9 cellular contexts compared by ENCODE assay signal in genomic region chr6:37783025-37783825, GRCh38. TPM values are rescaled to one million over a fixed set of nuclear protein-coding genes. Genes with fewer than 3 reads are reported as not detected.
DNase-seq lines count a peak whose midpoint lies in the region; ATAC-seq and TF ChIP-seq lines count a peak whose summit lies in the region.
"Had no signal": no experiment of that assay in that cellular context is flagged by ENCODE, and none has a peak within 500 bp of the region (broad histone marks: within the 10 kb centered on the region; RNA-seq: fewer than 3 reads in every experiment).

No MANE protein-coding gene starts in this region.

- no peak for TF ChIP-seq POLR2A in gastroesophageal sphincter (IDR thresholded peaks at IDR 0.05)

- no peak overlapping the region for H3K4ac ChIP-seq in neuronal stem cell (ENCODE audit: low read length)

- peak overlapping the region; percentile 4 for H2BK120ac ChIP-seq in neuronal stem cell (ENCODE audit: low read depth, low read length)

- H3K27me3 ChIP-seq in gastroesophageal sphincter (no peaks in the 10 kb centered on the region), neuronal stem cell (ENCODE audit: control insufficient read depth in 3 of 3, insufficient read depth in 3 of 3, low read depth in 1 of 3, low read length in 3 of 3) (peaks cover 0 to 9% (median 0%) of the 10 kb centered on the region in 3 experiments)
- H3K27me3 ChIP-seq: adrenal gland had no signal

- no peak overlapping the region for H3K14ac ChIP-seq in neuronal stem cell (ENCODE audit: low read length)

- H2BK12ac ChIP-seq in neuronal stem cell (ENCODE audit: low read length), result peak overlapping the region; percentile 53

- peak overlapping the region; percentile 95 for H2AFZ ChIP-seq in neuronal stem cell (ENCODE audit: low read length)

- H3K27ac ChIP-seq in gastroesophageal sphincter (peak overlapping the region in 2 of 4 donors; percentile 51 to 52), neuronal stem cell (replicated peaks; ENCODE audit: low read length) (no peak overlapping the region)

- ATAC-seq in gastroesophageal sphincter, result peak; percentile 27
- ATAC-seq in HG03025 (IDR thresholded peaks at IDR 0.05; ENCODE audit: low FRiP score, unreplicated experiment), result no peak

- H3K4me2 ChIP-seq in neuronal stem cell (ENCODE audit: insufficient read depth, low read length, poor library complexity, severe bottlenecking), result peak overlapping the region; percentile 34

- DNase-seq in stimulated activated CD4-positive, alpha-beta T cell treated with anti-CD3 and anti-CD28 coated beads, Interleukin-15, amount 100 ng/mL, for 24 hours, result peak; percentile 30
- no peak for DNase-seq in stimulated activated CD4-positive, alpha-beta T cell treated with anti-CD3 and anti-CD28 coated beads, Interleukin-4, amount 100 ng/mL, for 24 hours
- peak; percentile 71 for DNase-seq in activated CD8-positive, alpha-beta memory T cell treated with anti-CD3 and anti-CD28 coated beads, Interleukin-2, amount 50 U/mL, for 48 hours
- no peak for DNase-seq in neuronal stem cell (ENCODE audit: low spot score)
- no peak for DNase-seq in NCI-H2196 treated with DMSO at 0.1 percent for 48 hours (lab: John Stamatoyannopoulos, UW; ENCODE audit: unreplicated experiment)
- DNase-seq in NCI-H524 treated with DMSO at 0.1 percent for 48 hours (lab: John Stamatoyannopoulos, UW), result no peak

- no peak for TF ChIP-seq EP300 in gastroesophageal sphincter (IDR thresholded peaks at IDR 0.05)

- H2AK5ac ChIP-seq in neuronal stem cell (ENCODE audit: low read depth, low read length), result no peak overlapping the region

- H3K9ac ChIP-seq in neuronal stem cell (ENCODE audit: low read depth, low read length, poor library complexity), result no peak overlapping the region

- H3K9me3 ChIP-seq in gastroesophageal sphincter, result no peaks in the 10 kb centered on the region
- H3K9me3 ChIP-seq in neuronal stem cell (replicated peaks in 1 of 2; ENCODE audit: control insufficient read depth in 2 of 2, insufficient read depth in 1 of 2, low read depth in 1 of 2, low read length in 2 of 2), result no peaks in the 10 kb centered on the region
- H3K9me3 ChIP-seq: adrenal gland had no signal

- no peak overlapping the region for H2BK5ac ChIP-seq in neuronal stem cell (ENCODE audit: low read length)

- H3K4me3 ChIP-seq in gastroesophageal sphincter, result peak overlapping the region; percentile 34 to 53
- peak overlapping the region in 1 of 2 donors; percentile 37 for H3K4me3 ChIP-seq in neuronal stem cell (ENCODE audit: low read length in 2 of 2)

- H3K23ac ChIP-seq in neuronal stem cell (ENCODE audit: low read depth, low read length, poor library complexity), result peak overlapping the region; percentile 27

- H2BK15ac ChIP-seq in neuronal stem cell (ENCODE audit: low read length), result peak overlapping the region; percentile 79

- H3K4me1 ChIP-seq in gastroesophageal sphincter (peaks cover 0 to 24% (median 13%) of the 10 kb centered on the region in 3 donors), neuronal stem cell (ENCODE audit: control insufficient read depth in 2 of 2, insufficient read depth in 1 of 2, low read depth in 1 of 2, low read length in 2 of 2) (peaks cover 37 to 42% of the 10 kb centered on the region in 2 donors)

- 15% methylated on average over 15 of the region's 22 CpGs; no CpG with 5 or more reads in 1 of the 2 donors for WGBS in gastroesophageal sphincter (ENCODE audit: low coverage in 1 of 2), 2 donors
- no CpG with 5 or more reads among the region's 22 CpGs for WGBS in neuronal stem cell (ENCODE audit: extremely low coverage in 2 of 2, insufficient read length in 2 of 2, insufficient replicate concordance in 1 of 2), 2 donors

- H3K18ac ChIP-seq in neuronal stem cell (ENCODE audit: low read length), result peak overlapping the region; percentile 88

- H4K91ac ChIP-seq in neuronal stem cell (ENCODE audit: low read depth, low read length, poor library complexity), result no peak overlapping the region

- H3K36me3 ChIP-seq in gastroesophageal sphincter (no peaks in the 10 kb centered on the region), neuronal stem cell (replicated peaks in 1 of 2; ENCODE audit: control insufficient read depth in 2 of 2, insufficient read depth in 2 of 2, low read length in 2 of 2) (no peaks in the 10 kb centered on the region)
- H3K36me3 ChIP-seq: adrenal gland had no signal

- no peak for TF ChIP-seq CTCF in gastroesophageal sphincter (IDR thresholded peaks at IDR 0.05)

- no peak overlapping the region for H4K8ac ChIP-seq in neuronal stem cell (ENCODE audit: low read depth, low read length)

- H3K79me1 ChIP-seq in neuronal stem cell (ENCODE audit: low read depth, low read length), result no peaks in the 10 kb centered on the region

RNA-seq across cellular contexts. Expression of gene ZFAND3, which starts 36.3 kb away (rescaled TPM):
- total RNA-seq in gastroesophageal sphincter, result 10 to 100 TPM; 46.3 to 73.6 (median 49.3) TPM
- 76.7 TPM for polyA plus RNA-seq in neuronal stem cell (2013, experiment 1 of 2)
- 81.6 TPM for polyA plus RNA-seq in neuronal stem cell (2013, experiment 2 of 2)

Comparison
In these comparisons a context has a peak if more than half of its experiments do, and no peak if none do; other contexts are left out.
1. DNase-seq: peak in stimulated activated CD4-positive, alpha-beta T cell treated with anti-CD3 and anti-CD28 coated beads, Interleukin-15, amount 100 ng/mL, for 24 hours (single experiment) and activated CD8-positive, alpha-beta memory T cell treated with anti-CD3 and anti-CD28 coated beads, Interleukin-2, amount 50 U/mL, for 48 hours (single experiment); none in stimulated activated CD4-positive, alpha-beta T cell treated with anti-CD3 and anti-CD28 coated beads, Interleukin-4, amount 100 ng/mL, for 24 hours (single experiment), neuronal stem cell (single experiment), NCI-H2196 treated with DMSO at 0.1 percent for 48 hours (single experiment) and NCI-H524 treated with DMSO at 0.1 percent for 48 hours (single experiment).